1 cellular context compared by ENCODE assay signal in the genomic region with DNA sequence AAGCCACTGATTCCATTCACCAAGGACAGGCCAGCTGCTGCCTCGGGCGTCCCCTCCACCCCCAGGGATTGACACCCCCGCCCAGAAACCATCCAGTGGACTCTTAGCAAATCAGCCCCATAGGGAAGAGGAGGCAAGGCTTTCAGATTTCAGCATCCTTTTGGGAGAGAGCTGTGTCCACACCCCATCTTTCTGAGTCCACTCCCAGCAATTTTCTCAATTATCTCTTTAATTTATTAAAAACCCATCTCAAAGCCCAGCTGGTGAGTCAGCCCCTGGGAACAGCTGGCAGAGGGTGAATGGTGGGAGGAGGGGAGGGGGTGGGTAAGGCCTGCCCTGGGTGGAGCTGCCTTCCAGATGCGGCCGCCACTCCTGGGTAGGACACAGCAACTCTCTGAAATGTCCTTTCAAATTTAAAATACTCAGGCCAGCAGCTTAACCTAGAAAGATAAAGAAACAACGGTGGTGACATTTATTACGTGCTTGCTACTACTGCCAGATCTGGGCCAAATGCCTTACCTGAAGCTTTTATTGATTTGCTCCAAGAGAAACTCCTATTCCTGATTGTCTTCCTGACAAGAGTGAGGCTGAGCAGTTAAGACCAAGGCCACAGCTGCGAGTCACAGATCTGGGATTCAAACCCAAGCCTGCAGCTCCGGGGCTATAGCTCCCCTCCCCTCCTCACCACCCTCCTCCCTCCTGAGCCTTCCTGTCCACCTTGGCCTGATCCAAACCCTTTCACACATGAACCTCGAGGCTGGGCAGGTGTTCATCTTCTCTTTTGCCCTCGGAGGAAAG.
TF ChIP-seq lines count a peak whose summit lies in the region.

No MANE protein-coding gene starts in this region.

TF ChIP-seq in IMR-90, 13 proteins besides CTCF, POLR2A, EP300 and RAD21:
- TF ChIP-seq NFE2L2 (IDR thresholded peaks at IDR 0.05; ENCODE audit: low read depth, low read length), result no peak
